In the genomic region with DNA sequence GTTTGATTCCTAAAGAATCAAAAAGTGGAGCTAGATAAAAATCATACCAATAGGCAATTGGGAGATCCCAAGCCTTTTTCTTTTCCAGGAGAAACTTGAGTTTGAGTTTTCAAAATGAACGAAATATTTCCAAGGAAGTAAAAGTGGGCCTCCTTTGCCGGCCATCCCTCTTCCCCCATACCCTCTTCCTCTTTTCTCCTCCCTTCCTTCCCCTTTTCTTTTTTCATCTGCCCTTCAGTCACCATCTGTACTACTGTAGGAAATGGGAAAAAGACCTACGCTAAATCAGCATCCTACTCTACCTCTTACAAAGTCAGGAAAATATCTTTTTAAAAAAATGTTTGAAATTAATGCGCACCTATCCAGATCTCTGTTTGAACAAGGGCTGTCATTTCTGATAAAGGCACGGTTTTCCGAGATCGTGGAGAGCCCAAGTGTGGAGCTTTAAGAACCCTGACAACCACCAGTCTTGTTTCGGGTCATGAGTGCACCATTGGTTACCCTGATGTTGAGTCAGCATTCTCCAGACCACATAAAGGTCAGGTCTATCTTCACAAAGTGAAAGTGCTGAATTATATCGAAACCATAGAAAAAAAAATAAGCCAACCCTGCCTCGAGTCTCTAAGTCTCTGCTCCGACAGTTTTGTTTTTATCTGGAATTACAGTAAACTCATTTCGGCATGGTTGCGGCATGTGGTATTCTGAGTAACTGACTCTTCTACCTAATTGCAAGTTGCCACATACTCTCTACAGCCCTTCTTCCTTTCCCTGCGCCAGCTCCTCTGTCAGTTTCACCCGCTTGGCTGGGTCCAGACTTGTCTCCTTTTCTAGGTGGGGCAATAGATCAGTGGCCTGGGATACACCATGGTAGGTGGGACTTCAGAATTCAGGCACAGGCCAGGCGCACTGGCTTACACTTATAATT, we compare ENCODE assay signal across 8 cellular contexts.
A peak's percentile ranks its signal among the peaks of the same experiment; 100 is the strongest.
DNase-seq lines count a peak whose midpoint lies in the region; ATAC-seq and TF ChIP-seq lines count a peak whose summit lies in the region.

No MANE protein-coding gene starts in this region.

- H3K9me3 ChIP-seq in OCI-LY7 (ENCODE audit: low read length), result no peaks in the 10 kb centered on the region
- no peaks in the 10 kb centered on the region for H3K9me3 ChIP-seq in A673 (ENCODE audit: low read depth, low read length, poor library complexity, severe bottlenecking)

- H3K27ac ChIP-seq in OCI-LY7 (ENCODE audit: low read depth, low read length, poor library complexity, severe bottlenecking), result no peak overlapping the region
- no peak overlapping the region for H3K27ac ChIP-seq in A673 (ENCODE audit: low read depth, low read length, poor library complexity, severe bottlenecking)

- no peaks in the 10 kb centered on the region for H3K4me1 ChIP-seq in OCI-LY7 (ENCODE audit: insufficient read depth, low read length, poor library complexity, severe bottlenecking)
- no peaks in the 10 kb centered on the region for H3K4me1 ChIP-seq in A673 (ENCODE audit: insufficient read depth, low read length, poor library complexity, severe bottlenecking)

- CTCF ChIA-PET in OCI-LY7 (lab: Charles Lee; ENCODE audit: unreplicated experiment) (no interaction called here), A673 (lab: Charles Lee) (no interaction called here)

- H3K36me3 ChIP-seq in OCI-LY7 (ENCODE audit: insufficient read depth, low read length), result no peaks in the 10 kb centered on the region
- H3K36me3 ChIP-seq in A673 (ENCODE audit: insufficient read depth, low read length, poor library complexity, severe bottlenecking), result no peaks in the 10 kb centered on the region

- no peaks in the 10 kb centered on the region for H3K9me2 ChIP-seq in OCI-LY7 (ENCODE audit: insufficient read depth, low read length)

- no peaks in the 10 kb centered on the region for H3K79me2 ChIP-seq in OCI-LY7 (ENCODE audit: insufficient read depth, low read depth, low read length)

- no peaks in the 10 kb centered on the region for H3K27me3 ChIP-seq in A673 (replicated peaks; ENCODE audit: insufficient read depth, low read depth, low read length, poor library complexity)

- peak overlapping the region; percentile 28; the same call in 1 of the 2 replicates for H3K4me2 ChIP-seq in OCI-LY7 (ENCODE audit: low read length)

- TF ChIP-seq CTCF in OCI-LY7 (conservative IDR thresholded peaks at IDR 0.05; ENCODE audit: low read length), result no peak
- TF ChIP-seq CTCF in A673 (conservative IDR thresholded peaks at IDR 0.05; ENCODE audit: low read depth, low read length), result no peak

- BruUV-seq in OCI-LY7 (replicated peaks; lab: Mats Ljungman, UMichigan) (no TSS peak), A673 (replicated peaks; lab: Mats Ljungman, UMichigan) (no TSS peak)

- DNase-seq in OCI-LY7 (ENCODE audit: low spot score) (no peak), G401 (ENCODE audit: low spot score) (no peak), A673 (ENCODE audit: low spot score) (no peak), HuH-7.5 (ENCODE audit: low spot score) (no peak)
- peak; percentile 65 for DNase-seq in central memory CD4-positive, alpha-beta T cell
- DNase-seq in stimulated activated CD8-positive, alpha-beta memory T cell treated with anti-CD3 and anti-CD28 coated beads, Interleukin-12 subunit alpha, Interleukin-12 subunit beta, amount 100 ng/mL, for 24 hours (ENCODE audit: extremely low read depth), result peak; percentile 17

- intact Hi-C loops in OCI-LY7 (cut with micrococcal nuclease; ENCODE audit: unreplicated experiment) (no loop called here), A673 (cut with micrococcal nuclease; ENCODE audit: unreplicated experiment) (no loop called here)

- H2AFZ ChIP-seq in OCI-LY7 (ENCODE audit: low read length), result no peak overlapping the region

- in situ Hi-C loops in G401 (cut with HindIII; ENCODE audit: low sequenced_read_pairs), result no loop called here

- no peaks in the 10 kb centered on the region for H4K20me1 ChIP-seq in OCI-LY7 (ENCODE audit: insufficient read depth, low read length)

- H3K4me3 ChIP-seq in OCI-LY7 (ENCODE audit: low read depth, low read length, poor library complexity, severe bottlenecking), result no peak overlapping the region
- H3K4me3 ChIP-seq in A673 (ENCODE audit: low read depth, low read length, poor library complexity, severe bottlenecking), result no peak overlapping the region

- POLR2A ChIA-PET in OCI-LY7 (lab: Charles Lee) (interaction anchor here (1.2 kb wide), 1 partner anchor 15 kb away, joined by 3 read pairs; no protein-coding TSS in a partner anchor), A673 (lab: Charles Lee; ENCODE audit: low non-redundant PET) (no interaction called here)

- peak; percentile 99 for ATAC-seq in GM18867 (IDR thresholded peaks at IDR 0.05; ENCODE audit: unreplicated experiment)
- peak; percentile 91 for ATAC-seq in HG02840 (IDR thresholded peaks at IDR 0.05; ENCODE audit: low FRiP score, unreplicated experiment)

Comparison
In these comparisons a context has a peak if more than half of its experiments do, and no peak if none do; other contexts are left out.
1. DNase-seq: peak in central memory CD4-positive, alpha-beta T cell (single experiment) and stimulated activated CD8-positive, alpha-beta memory T cell treated with anti-CD3 and anti-CD28 coated beads, Interleukin-12 subunit alpha, Interleukin-12 subunit beta, amount 100 ng/mL, for 24 hours (single experiment); none in OCI-LY7 (single experiment), G401 (single experiment), A673 (single experiment) and HuH-7.5 (single experiment).